26 cellular contexts compared by ENCODE assay signal in the genomic region with DNA sequence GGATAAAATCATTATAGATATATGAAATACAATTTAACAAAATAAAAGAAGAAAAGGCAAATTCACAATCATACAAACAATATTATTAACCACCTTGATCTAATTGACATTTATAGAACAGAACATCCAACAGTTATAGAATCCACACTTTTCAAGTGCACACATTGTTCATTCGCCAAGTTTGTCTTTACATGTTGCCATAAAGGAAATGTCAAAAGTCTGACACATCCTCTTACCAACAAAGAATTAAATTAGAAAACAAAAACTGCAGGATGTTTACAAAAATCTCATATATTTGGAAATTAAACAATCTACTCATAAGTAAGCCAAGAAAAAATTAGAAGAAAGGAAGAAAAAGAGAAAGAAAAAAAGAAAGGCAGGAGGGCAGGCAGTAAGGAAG.
DNase-seq lines count a peak whose midpoint lies in the region; ATAC-seq, FAIRE-seq and TF ChIP-seq lines count a peak whose summit lies in the region.
"Had no signal": no experiment of that assay in that cellular context is flagged by ENCODE, and none has a peak within 500 bp of the region (broad histone marks: within the 10 kb centered on the region; RNA-seq: fewer than 3 reads in every experiment).

No MANE protein-coding gene starts in this region.

- H3K9me3 ChIP-seq in SK-N-SH: no peaks in the 10 kb centered on the region
- no peaks in the 10 kb centered on the region for H3K9me3 ChIP-seq in BE2C
- H3K9me3 ChIP-seq: A549 had no signal

- ATAC-seq in SK-N-SH treated with all-trans-retinoic acid at 6 μM for 48 hours: no peak
- ATAC-seq: A549, GM23338, HCT116 had no signal

- no peak overlapping the region for H3K9ac ChIP-seq in SK-N-SH
- H3K9ac ChIP-seq: BLaER1 treated with 17β-estradiol and CSF1 and Interleukin-3, amounts not matched to agents 10 nM and 100 nM had no signal

- FAIRE-seq in endometrium (lab: Jason Lieb, UNC): peak; percentile 46
- FAIRE-seq: A549, GM12892, GM18507, H54, HTR-8/SVneo had no signal

- H3K4me2 ChIP-seq in SK-N-SH: no peak overlapping the region
- H3K4me2 ChIP-seq: A549, GM23338 had no signal

- DNase-seq in SK-N-SH (no peak), fibroblast of villous mesenchyme (ENCODE audit: low read depth) (peak; percentile 13), osteocyte (ENCODE audit: extremely low spot score, unreplicated experiment) (no peak), NCI-H2196 treated with DMSO at 0.1 percent for 48 hours (lab: John Stamatoyannopoulos, UW; ENCODE audit: unreplicated experiment) (no peak), GM10266 (ENCODE audit: extremely low spot score) (no peak), BE2C (no peak)
- DNase-seq: AML-193; CD8-positive, alpha-beta memory T cell; COR-L47; DMS 273 treated with DMSO at 0.1 percent for 48 hours; DMS53; DND-41; EL; HFFc6 had no signal

- no peaks in the 10 kb centered on the region for H3K4me1 ChIP-seq in SK-N-SH (ENCODE audit: control insufficient read depth in 1 of 2, insufficient read depth in 2 of 2, low read depth in 1 of 2, low read length in 1 of 2)
- no peaks in the 10 kb centered on the region for H3K4me1 ChIP-seq in BE2C
- H3K4me1 ChIP-seq: A549 had no signal

- no peak overlapping the region for H3K4me3 Mint-ChIP-seq in osteocyte (ENCODE audit: unreplicated experiment)
- H3K4me3 Mint-ChIP-seq: CD8-positive, alpha-beta memory T cell; GM23338; HFFc6; IgD-negative memory B cell had no signal

- CTCF ChIA-PET in SK-N-SH (lab: Yijun Ruan, JAX): no interaction called here

- H3K27ac Mint-ChIP-seq in osteocyte (ENCODE audit: unreplicated experiment): peak overlapping the region; percentile 5
- H3K27ac Mint-ChIP-seq: CD8-positive, alpha-beta memory T cell; GM23338; HFFc6; IgD-negative memory B cell had no signal

- TF ChIP-seq EP300 in SK-N-SH (IDR thresholded peaks at IDR 0.05; ENCODE audit: borderline replicate concordance in 1 of 2, low read depth in 1 of 2, low read length in 1 of 2): no peak

- H3K9me3 Mint-ChIP-seq in osteocyte (ENCODE audit: unreplicated experiment): no peaks in the 10 kb centered on the region

- H3K9me2 ChIP-seq in SK-N-SH: no peaks in the 10 kb centered on the region

- POLR2A ChIA-PET in SK-N-SH (lab: Yijun Ruan, JAX): no interaction called here

- TF ChIP-seq RAD21 in SK-N-SH (IDR thresholded peaks at IDR 0.05; ENCODE audit: low read length): no peak

- H3K4me3 ChIP-seq in SK-N-SH (ENCODE audit: low read depth in 2 of 2, low read length in 1 of 2): no peak overlapping the region
- no peak overlapping the region for H3K4me3 ChIP-seq in fibroblast of villous mesenchyme (ENCODE audit: low read depth, low read length)
- no peak overlapping the region for H3K4me3 ChIP-seq in BE2C (ENCODE audit: low read depth, low read length)
- H3K4me3 ChIP-seq: A549; BLaER1 treated with 17β-estradiol and CSF1 and Interleukin-3, amounts not matched to agents 10 nM and 100 nM; GM23338 had no signal

- H4K20me1 ChIP-seq in SK-N-SH (ENCODE audit: insufficient read depth): no peaks in the 10 kb centered on the region
- H4K20me1 ChIP-seq: BLaER1 treated with 17β-estradiol and CSF1 and Interleukin-3, amounts not matched to agents 10 nM and 100 nM had no signal

- peaks cover 3% of the 10 kb centered on the region for H3K4me1 Mint-ChIP-seq in osteocyte (ENCODE audit: unreplicated experiment)
- H3K4me1 Mint-ChIP-seq: CD8-positive, alpha-beta memory T cell; GM23338; IgD-negative memory B cell had no signal

- H3K27ac ChIP-seq in SK-N-SH (ENCODE audit: low read depth in 2 of 2, low read length in 1 of 2): no peak overlapping the region
- H3K27ac ChIP-seq: 22Rv1; A549; BLaER1 treated with 17β-estradiol and CSF1 and Interleukin-3, amounts not matched to agents 10 nM and 100 nM had no signal

- H3F3A ChIP-seq in SK-N-SH (replicated peaks; ENCODE audit: insufficient read depth): peaks cover 4% of the 10 kb centered on the region

- H3K79me2 ChIP-seq in SK-N-SH (ENCODE audit: insufficient read depth): no peaks in the 10 kb centered on the region

- WGBS in SK-N-SH (ENCODE audit: low lambda C conversion rate): 12% methylated on average over 1 of the region's 1 CpG

- no peak for TF ChIP-seq CTCF in SK-N-SH (IDR thresholded peaks at IDR 0.05)
- no peak for TF ChIP-seq CTCF in fibroblast of villous mesenchyme (IDR thresholded peaks at IDR 0.05; ENCODE audit: insufficient read depth, low read depth, low read length)
- no peak for TF ChIP-seq CTCF in osteocyte (IDR thresholded peaks at IDR 0.05)
- no peak for TF ChIP-seq CTCF in GM10266 (IDR thresholded peaks at IDR 0.05; ENCODE audit: control insufficient read depth, insufficient read depth, low read depth, missing control alignments)
- no peak for TF ChIP-seq CTCF in BE2C (IDR thresholded peaks at IDR 0.05; ENCODE audit: low read depth, low read length)

- 0 out of 2 replicates have a peak overlapping the region, but pooled peaks have one; percentile 69 for H2AFZ ChIP-seq in SK-N-SH (ENCODE audit: low read depth)
- H2AFZ ChIP-seq: GM23338 had no signal

- H3K27me3 Mint-ChIP-seq in osteocyte (ENCODE audit: unreplicated experiment): no peaks in the 10 kb centered on the region
- H3K27me3 Mint-ChIP-seq: CD8-positive, alpha-beta memory T cell; IgD-negative memory B cell had no signal

- H3K27me3 ChIP-seq in SK-N-SH (ENCODE audit: insufficient read depth) (no peaks in the 10 kb centered on the region), BE2C (no peaks in the 10 kb centered on the region)
- H3K27me3 ChIP-seq: BLaER1 treated with 17β-estradiol and CSF1 and Interleukin-3, amounts not matched to agents 10 nM and 100 nM had no signal

- no peaks in the 10 kb centered on the region for H3K36me3 Mint-ChIP-seq in osteocyte (ENCODE audit: unreplicated experiment)
- H3K36me3 Mint-ChIP-seq: CD8-positive, alpha-beta memory T cell; IgD-negative memory B cell had no signal

- no peaks in the 10 kb centered on the region for H3K36me3 ChIP-seq in SK-N-SH (replicated peaks in 1 of 2; ENCODE audit: control insufficient read depth in 1 of 2, insufficient read depth in 2 of 2, low read length in 1 of 2)
- H3K36me3 ChIP-seq in BE2C: no peaks in the 10 kb centered on the region
- H3K36me3 ChIP-seq: BLaER1 treated with 17β-estradiol and CSF1 and Interleukin-3, amounts not matched to agents 10 nM and 100 nM had no signal

TF ChIP-seq in SK-N-SH, 30 proteins besides CTCF, POLR2A, EP300 and RAD21 (continues in another document):
- TF ChIP-seq EZH2phosphoT487 (IDR thresholded peaks at IDR 0.05; ENCODE audit: borderline replicate concordance, low read depth): no peak
- TF ChIP-seq, protein P1, sequence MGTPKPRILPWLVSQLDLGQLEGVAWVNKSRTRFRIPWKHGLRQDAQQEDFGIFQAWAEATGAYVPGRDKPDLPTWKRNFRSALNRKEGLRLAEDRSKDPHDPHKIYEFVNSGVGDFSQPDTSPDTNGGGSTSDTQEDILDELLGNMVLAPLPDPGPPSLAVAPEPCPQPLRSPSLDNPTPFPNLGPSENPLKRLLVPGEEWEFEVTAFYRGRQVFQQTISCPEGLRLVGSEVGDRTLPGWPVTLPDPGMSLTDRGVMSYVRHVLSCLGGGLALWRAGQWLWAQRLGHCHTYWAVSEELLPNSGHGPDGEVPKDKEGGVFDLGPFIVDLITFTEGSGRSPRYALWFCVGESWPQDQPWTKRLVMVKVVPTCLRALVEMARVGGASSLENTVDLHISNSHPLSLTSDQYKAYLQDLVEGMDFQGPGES (IDR thresholded peaks at IDR 0.05; ENCODE audit: low read depth, low read length): no peak
- TF ChIP-seq, protein P2, sequence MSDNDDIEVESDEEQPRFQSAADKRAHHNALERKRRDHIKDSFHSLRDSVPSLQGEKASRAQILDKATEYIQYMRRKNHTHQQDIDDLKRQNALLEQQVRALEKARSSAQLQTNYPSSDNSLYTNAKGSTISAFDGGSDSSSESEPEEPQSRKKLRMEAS (IDR thresholded peaks at IDR 0.05; ENCODE audit: low read depth): no peak
- no peak for TF ChIP-seq TCF12 (IDR thresholded peaks at IDR 0.05)

TF ChIP-seq in SK-N-SH treated with all-trans-retinoic acid at 6 μM for 48 hours, 23 proteins besides CTCF, POLR2A, EP300 and RAD21 (continues in another document):
- TF ChIP-seq ZNF8 (CRISPR knock-in tag; IDR thresholded peaks at IDR 0.05) (no peak), RARB (CRISPR knock-in tag; IDR thresholded peaks at IDR 0.05) (no peak), OSR1 (CRISPR knock-in tag; IDR thresholded peaks at IDR 0.05) (no peak), PATZ1 (CRISPR knock-in tag; IDR thresholded peaks at IDR 0.05; ENCODE audit: borderline replicate concordance) (no peak)
